1 cellular context compared by ENCODE assay signal in the genomic region with DNA sequence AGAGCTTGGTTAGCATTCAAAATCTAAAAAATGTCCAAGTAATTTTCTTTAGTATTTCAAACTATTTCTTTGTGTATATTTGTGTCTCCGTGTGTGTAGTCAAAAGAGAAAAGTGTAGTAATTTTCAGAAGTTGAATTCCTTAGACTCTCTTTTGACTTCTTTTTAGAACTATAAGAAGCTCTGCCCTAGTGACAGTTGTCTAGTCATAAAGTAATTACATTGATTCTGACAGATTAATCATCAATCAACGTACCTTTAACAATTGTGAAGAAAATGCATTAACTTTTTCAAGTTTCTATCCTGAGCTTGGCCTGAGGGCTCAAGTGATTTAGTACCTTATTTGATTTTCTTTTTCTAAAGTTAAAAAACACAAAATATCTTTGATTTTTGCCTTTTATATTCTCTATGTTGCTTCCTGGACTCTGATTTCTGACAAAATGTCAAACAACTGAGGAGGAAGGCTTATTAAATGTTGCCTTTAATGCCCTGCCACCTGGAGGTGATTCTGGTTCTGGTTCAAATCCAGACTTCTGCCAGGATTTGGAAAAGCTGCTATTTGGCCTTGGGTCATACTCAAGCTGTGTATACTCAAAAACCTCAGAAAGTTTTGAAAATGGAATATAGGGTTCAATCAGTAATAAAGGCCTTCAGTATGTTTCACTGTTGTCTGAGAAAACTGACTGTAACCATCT.
TF ChIP-seq lines count a peak whose summit lies in the region.

No MANE protein-coding gene starts in this region.

TF ChIP-seq in HepG2, 621 proteins besides CTCF, POLR2A, EP300 and RAD21 (continued from another document):
- TF ChIP-seq, protein P1, sequence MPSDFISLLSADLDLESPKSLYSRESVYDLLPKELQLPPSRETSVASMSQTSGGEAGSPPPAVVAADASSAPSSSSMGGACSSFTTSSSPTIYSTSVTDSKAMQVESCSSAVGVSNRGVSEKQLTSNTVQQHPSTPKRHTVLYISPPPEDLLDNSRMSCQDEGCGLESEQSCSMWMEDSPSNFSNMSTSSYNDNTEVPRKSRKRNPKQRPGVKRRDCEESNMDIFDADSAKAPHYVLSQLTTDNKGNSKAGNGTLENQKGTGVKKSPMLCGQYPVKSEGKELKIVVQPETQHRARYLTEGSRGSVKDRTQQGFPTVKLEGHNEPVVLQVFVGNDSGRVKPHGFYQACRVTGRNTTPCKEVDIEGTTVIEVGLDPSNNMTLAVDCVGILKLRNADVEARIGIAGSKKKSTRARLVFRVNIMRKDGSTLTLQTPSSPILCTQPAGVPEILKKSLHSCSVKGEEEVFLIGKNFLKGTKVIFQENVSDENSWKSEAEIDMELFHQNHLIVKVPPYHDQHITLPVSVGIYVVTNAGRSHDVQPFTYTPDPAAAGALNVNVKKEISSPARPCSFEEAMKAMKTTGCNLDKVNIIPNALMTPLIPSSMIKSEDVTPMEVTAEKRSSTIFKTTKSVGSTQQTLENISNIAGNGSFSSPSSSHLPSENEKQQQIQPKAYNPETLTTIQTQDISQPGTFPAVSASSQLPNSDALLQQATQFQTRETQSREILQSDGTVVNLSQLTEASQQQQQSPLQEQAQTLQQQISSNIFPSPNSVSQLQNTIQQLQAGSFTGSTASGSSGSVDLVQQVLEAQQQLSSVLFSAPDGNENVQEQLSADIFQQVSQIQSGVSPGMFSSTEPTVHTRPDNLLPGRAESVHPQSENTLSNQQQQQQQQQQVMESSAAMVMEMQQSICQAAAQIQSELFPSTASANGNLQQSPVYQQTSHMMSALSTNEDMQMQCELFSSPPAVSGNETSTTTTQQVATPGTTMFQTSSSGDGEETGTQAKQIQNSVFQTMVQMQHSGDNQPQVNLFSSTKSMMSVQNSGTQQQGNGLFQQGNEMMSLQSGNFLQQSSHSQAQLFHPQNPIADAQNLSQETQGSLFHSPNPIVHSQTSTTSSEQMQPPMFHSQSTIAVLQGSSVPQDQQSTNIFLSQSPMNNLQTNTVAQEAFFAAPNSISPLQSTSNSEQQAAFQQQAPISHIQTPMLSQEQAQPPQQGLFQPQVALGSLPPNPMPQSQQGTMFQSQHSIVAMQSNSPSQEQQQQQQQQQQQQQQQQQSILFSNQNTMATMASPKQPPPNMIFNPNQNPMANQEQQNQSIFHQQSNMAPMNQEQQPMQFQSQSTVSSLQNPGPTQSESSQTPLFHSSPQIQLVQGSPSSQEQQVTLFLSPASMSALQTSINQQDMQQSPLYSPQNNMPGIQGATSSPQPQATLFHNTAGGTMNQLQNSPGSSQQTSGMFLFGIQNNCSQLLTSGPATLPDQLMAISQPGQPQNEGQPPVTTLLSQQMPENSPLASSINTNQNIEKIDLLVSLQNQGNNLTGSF (CRISPR knock-in tag; IDR thresholded peaks at IDR 0.05), result no peak
- peak; percentile 63 for TF ChIP-seq STAG1 (CRISPR knock-in tag; IDR thresholded peaks at IDR 0.05)
